In the genomic region with DNA sequence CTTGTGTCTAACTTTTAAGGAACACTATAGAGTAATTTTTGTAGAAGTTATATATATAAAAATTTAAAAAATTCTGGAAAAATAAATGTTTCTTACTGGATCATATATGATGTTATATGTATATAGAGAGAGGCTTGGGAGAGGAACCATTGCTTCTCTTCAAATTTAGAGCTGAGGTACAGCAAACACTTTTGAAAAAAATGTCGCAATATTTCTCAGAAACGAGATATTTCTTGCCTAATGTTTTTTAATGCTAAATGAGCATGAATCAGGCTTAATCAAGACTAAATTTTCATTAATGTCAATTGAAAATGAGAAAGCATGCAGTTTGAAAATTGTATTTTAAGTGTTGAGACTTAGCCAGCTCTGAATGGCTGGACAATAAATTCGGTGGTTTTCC, we compare ENCODE assay signal across 21 cellular contexts. TPM values are rescaled to one million over a fixed set of nuclear protein-coding genes. Genes with fewer than 3 reads are reported as not detected.
A peak's percentile ranks its signal among the peaks of the same experiment; 100 is the strongest.
DNase-seq lines count a peak whose midpoint lies in the region; ATAC-seq, FAIRE-seq and TF ChIP-seq lines count a peak whose summit lies in the region.
"Had no signal": no experiment of that assay in that cellular context is flagged by ENCODE, and none has a peak within 500 bp of the region (broad histone marks: within the 10 kb centered on the region; RNA-seq: fewer than 3 reads in every experiment).

No MANE protein-coding gene starts in this region.

- intact Hi-C loops in HepG2 (cut with micrococcal nuclease; ENCODE audit: unreplicated experiment): loop anchor here (5.0 to 10.0 kb wide), 2 partner anchors 141 to 222 kb away; partner anchors contain the start of gene SERINC1
- intact Hi-C loops in right lobe of liver (cut with DNase I): no loop called here

- CTCF ChIA-PET in HepG2 (lab: Yijun Ruan, JAX; ENCODE audit: low intra/inter-chr PET ratio, low total read pairs): no interaction called here

- H3K27me3 ChIP-seq in HepG2 (ENCODE audit: control insufficient read depth in 1 of 2, insufficient read depth in 2 of 2, low read length in 2 of 2) (peaks cover 4 to 20% of the 10 kb centered on the region in 2 experiments; a peak in 4 of 5 replicates), right lobe of liver (no peaks in the 10 kb centered on the region)

- no peak overlapping the region for H3K4me2 ChIP-seq in HepG2 (ENCODE audit: low read depth, low read length)
- H3K4me2 ChIP-seq: BLaER1 had no signal

- TF ChIP-seq POLR2A in HepG2 (IDR thresholded peaks at IDR 0.05; ENCODE audit: insufficient read depth in 1 of 2, low read depth in 2 of 2, low read length in 2 of 2): no peak
- no peak for TF ChIP-seq POLR2A in right lobe of liver (IDR thresholded peaks at IDR 0.05)

- H3K36me3 ChIP-seq in HepG2 (replicated peaks in 1 of 2; ENCODE audit: control insufficient read depth in 1 of 2, insufficient read depth in 2 of 2, low read length in 2 of 2) (no peaks in the 10 kb centered on the region), right lobe of liver (no peaks in the 10 kb centered on the region)
- H3K36me3 ChIP-seq: BE2C, BLaER1 had no signal

- no peak for ATAC-seq in HepG2
- ATAC-seq in right lobe of liver: no peak
- no peak for ATAC-seq in HG02588 (IDR thresholded peaks at IDR 0.05; ENCODE audit: unreplicated experiment)

- 32% methylated on average over 3 of the region's 3 CpGs for WGBS in HepG2 (ENCODE audit: low lambda C conversion rate)
- WGBS in right lobe of liver (ENCODE audit: insufficient coverage, low coverage, low lambda C conversion rate, missing lambda C conversion rate): 63% methylated on average over 3 of the region's 3 CpGs

- FAIRE-seq in HepG2 (lab: Jason Lieb, UNC) (no peak), islet of Langerhans (lab: Jason Lieb, UNC) (peak; percentile 71)
- FAIRE-seq: GM12891, GM18507 had no signal

- TF ChIP-seq EP300 in HepG2 (IDR thresholded peaks at IDR 0.05; ENCODE audit: low read depth in 2 of 2, low read length in 2 of 2) (no peak), HepG2 (CRISPR knock-in tag; IDR thresholded peaks at IDR 0.05; ENCODE audit: borderline replicate concordance) (no peak)

- POLR2A ChIA-PET in HepG2 (lab: Yijun Ruan, JAX): no interaction called here

- no peak overlapping the region for H2AFZ ChIP-seq in HepG2 (ENCODE audit: low read length)

- H3K4me3 ChIP-seq in HepG2 (replicated peaks in 1 of 3; ENCODE audit: insufficient read depth in 1 of 3, low read depth in 2 of 3, low read length in 3 of 3) (no peak overlapping the region), right lobe of liver (no peak overlapping the region), astrocyte of the spinal cord (ENCODE audit: low read depth, low read length) (peak overlapping the region; percentile 28)
- H3K4me3 ChIP-seq: BLaER1 had no signal

- peaks cover 18% of the 10 kb centered on the region for H3K4me1 ChIP-seq in HepG2 (ENCODE audit: insufficient read depth, low read length)
- H3K4me1 ChIP-seq in right lobe of liver: peaks cover 0 to 11% (median 0%) of the 10 kb centered on the region in 4 donors
- H3K4me1 ChIP-seq: BE2C had no signal

- in situ Hi-C loops in HepG2 (cut with HindIII; ENCODE audit: extremely low pct_ligation_motif_present, low pct_unique_long_range_greater_than_20kb): no loop called here
- in situ Hi-C loops in astrocyte of the spinal cord (cut with HindIII; ENCODE audit: low sequenced_read_pairs): no loop called here

- no TSS peak for BruUV-seq in HepG2 (replicated peaks; lab: Mats Ljungman, UMichigan)

- H3K9me3 ChIP-seq in HepG2 (ENCODE audit: low read length) (no peaks in the 10 kb centered on the region), right lobe of liver (no peaks in the 10 kb centered on the region)
- H3K9me3 ChIP-seq: BE2C had no signal

- H4K20me1 ChIP-seq in HepG2 (ENCODE audit: insufficient read depth, low read length): no peaks in the 10 kb centered on the region
- H4K20me1 ChIP-seq: BLaER1 had no signal

- H3K27ac ChIP-seq in HepG2 (ENCODE audit: extremely low read length, insufficient read depth, low read length) (no peak overlapping the region), right lobe of liver (no peak overlapping the region)
- H3K27ac ChIP-seq: BLaER1 had no signal

- no peak for TF ChIP-seq RAD21 in HepG2 (CRISPR knock-in tag; IDR thresholded peaks at IDR 0.05)

- no peak for TF ChIP-seq CTCF in HepG2 (CRISPR knock-in tag; IDR thresholded peaks at IDR 0.05)
- no peak for TF ChIP-seq CTCF in right lobe of liver (IDR thresholded peaks at IDR 0.05)
- no peak for TF ChIP-seq CTCF in astrocyte of the spinal cord (IDR thresholded peaks at IDR 0.05; ENCODE audit: low read depth, low read length)

- H3K79me2 ChIP-seq in HepG2 (ENCODE audit: insufficient read depth, low read length): no peaks in the 10 kb centered on the region

- DNase-seq in HepG2 (ENCODE audit: low spot score) (no peak), right lobe of liver (no peak), OCI-M1 (lab: John Stamatoyannopoulos, UW) (peak; percentile 26), astrocyte of the spinal cord (ENCODE audit: low read depth, low spot score) (no peak), DMS 273 (lab: John Stamatoyannopoulos, UW; ENCODE audit: unreplicated experiment) (no peak)
- DNase-seq in activated naive CD4-positive, alpha-beta T cell (lab: John Stamatoyannopoulos, UW): no peak
- DNase-seq: 8988T; ACHN; BE2C; C1 segment of cervical spinal cord; CD4-positive, alpha-beta memory T cell; CD4-positive, CD25-positive, alpha-beta regulatory T cell; CD8-positive, alpha-beta memory T cell; COR-L47; DMS79 treated with DMSO at 0.1 percent for 48 hours; GF-D8 had no signal

- no peak overlapping the region for H3K9ac ChIP-seq in HepG2 (ENCODE audit: insufficient read depth, low read depth, low read length)
- H3K9ac ChIP-seq: BLaER1 had no signal

TF ChIP-seq in HepG2, 621 proteins besides CTCF, POLR2A, EP300 and RAD21:
- TF ChIP-seq CEBPB (IDR thresholded peaks at IDR 0.05; ENCODE audit: borderline replicate concordance, low read depth, low read length) (peak; percentile 70), ISL2 (CRISPR knock-in tag; IDR thresholded peaks at IDR 0.05) (no peak)
TF ChIP-seq in HepG2: peak in this region for 1.

RNA-seq across cellular contexts. Expression of gene PKIB, which starts 2.6 kb away (rescaled TPM):
- 1.5 and 2.2 TPM in 2 replicates for total RNA-seq in HepG2 (2016; rRNA removed; fragmentation: Illumina TruSeq; extraction: Trizol)
- total RNA-seq in HepG2 (2016; cell fraction: cytosol; rRNA removed; fragmentation: Illumina TruSeq; extraction: Trizol; ENCODE audit: low read depth): 0.71 and 1.9 TPM in 2 replicates
- 1.2 and 1.3 TPM in 2 replicates for total RNA-seq in HepG2 (2016; cell fraction: insoluble cytoplasmic fraction; rRNA removed; fragmentation: Illumina TruSeq; extraction: Trizol)
- total RNA-seq in HepG2 (2016; cell fraction: membrane; rRNA removed; fragmentation: Illumina TruSeq; extraction: Trizol): 1.8 and 2.9 TPM in 2 replicates
- total RNA-seq in HepG2 (2016; cell fraction: nucleus; rRNA removed; fragmentation: Illumina TruSeq; extraction: Trizol): 0.90 and 1.4 TPM in 2 replicates
- polyA plus RNA-seq in HepG2 (2011; rRNA removed): 0.97 and 1.4 TPM in 2 replicates
- polyA plus RNA-seq in HepG2 (2011; cell fraction: cytosol; rRNA removed): 0.58 and 1.0 TPM in 2 replicates
- 0.69 and 1.1 TPM in 2 replicates for polyA plus RNA-seq in HepG2 (2011; cell fraction: nucleus; rRNA removed)
- 1.3 and 1.4 TPM in 2 replicates for polyA plus RNA-seq in HepG2 (2012)
- 1.8 and 2.2 TPM in 2 replicates for polyA plus RNA-seq in HepG2 (2016; cell fraction: cytosol; fragmentation: Illumina TruSeq; extraction: Trizol; ENCODE audit: low read depth)
- 2.6 TPM in 2 replicates for polyA plus RNA-seq in HepG2 (2016; cell fraction: insoluble cytoplasmic fraction; fragmentation: Illumina TruSeq; extraction: Trizol; ENCODE audit: low read depth)
- polyA plus RNA-seq in HepG2 (2016; cell fraction: membrane; fragmentation: Illumina TruSeq; extraction: Trizol; ENCODE audit: low read depth): 2.4 and 3.0 TPM in 2 replicates
- polyA plus RNA-seq in HepG2 (2016; cell fraction: nucleus; fragmentation: Illumina TruSeq; extraction: Trizol; ENCODE audit: insufficient read depth, low read depth): 1.9 and 2.3 TPM in 2 replicates
- polyA minus RNA-seq in HepG2 (2011; rRNA and poly(A)+ RNA removed; ENCODE audit: low replicate concordance): 0.20 TPM in 1 of 2 replicates, not detected in the other
- not detected in 2 replicates for polyA minus RNA-seq in HepG2 (2011; cell fraction: cytosol; rRNA and poly(A)+ RNA removed)
- polyA minus RNA-seq in HepG2 (2011; cell fraction: nucleus; rRNA and poly(A)+ RNA removed): 2.5 and 2.8 TPM in 2 replicates
- total RNA-seq in right lobe of liver: 10 to 100 TPM in 2 of 6 experiments, 1 to 10 TPM in 4; 2.4 to 12.1 (median 4.1) TPM
